10 cellular contexts compared by ENCODE assay signal in the genomic region with DNA sequence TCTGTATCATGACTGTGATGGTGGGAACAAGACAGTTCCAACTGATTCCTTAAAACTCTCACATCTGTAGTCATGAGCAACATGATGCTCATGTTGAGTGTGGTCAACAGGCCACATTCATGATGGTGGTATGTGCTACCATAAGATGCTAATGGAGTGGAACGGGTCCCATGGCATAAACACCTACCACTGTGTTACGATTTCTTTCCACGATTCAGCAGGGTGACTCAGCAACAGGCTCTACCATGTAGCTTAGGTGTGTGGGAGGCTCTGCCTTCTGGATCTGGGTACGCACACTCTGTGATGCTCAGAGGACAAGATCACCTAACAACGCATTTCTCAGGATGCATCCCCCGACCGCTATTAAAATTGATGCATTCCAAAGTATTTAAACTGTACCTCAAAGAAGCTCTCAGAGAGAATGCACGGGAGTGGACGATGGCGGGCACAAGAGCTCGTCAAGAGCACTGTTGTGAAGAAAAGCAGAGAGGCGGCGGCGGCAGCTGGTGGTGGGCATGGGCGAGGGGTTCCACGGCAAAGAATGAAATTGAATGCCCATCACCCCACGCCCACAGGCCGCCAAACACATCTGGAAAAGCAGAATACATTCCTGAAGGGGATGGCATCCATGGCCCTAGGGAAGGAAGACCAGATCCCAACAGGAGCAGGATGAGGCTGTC.
DNase-seq lines count a peak whose midpoint lies in the region; ATAC-seq and TF ChIP-seq lines count a peak whose summit lies in the region.
"Had no signal": no experiment of that assay in that cellular context is flagged by ENCODE, and none has a peak within 500 bp of the region (broad histone marks: within the 10 kb centered on the region; RNA-seq: fewer than 3 reads in every experiment).

No MANE protein-coding gene starts in this region.

- H3K36me3 Mint-ChIP-seq in CD8-positive, alpha-beta T cell = peaks cover 43% of the 10 kb centered on the region
- H3K36me3 Mint-ChIP-seq in chondrocyte (ENCODE audit: low read depth) = peaks cover 2% of the 10 kb centered on the region

- no peak overlapping the region for H3K4me3 ChIP-seq in CD8-positive, alpha-beta T cell (ENCODE audit: low read depth, low read length)
- H3K4me3 ChIP-seq in smooth muscle cell = no peak overlapping the region
- H3K4me3 ChIP-seq: skin epidermis had no signal

- CTCF ChIA-PET in CD8-positive, alpha-beta T cell (lab: Charles Lee) = interaction anchor here (1.0 to 1.1 kb wide), 2 partner anchors 19 to 24 kb away, joined by 3 read pairs; no protein-coding TSS in a partner anchor

- peaks cover 90% of the 10 kb centered on the region for H3K4me1 Mint-ChIP-seq in CD8-positive, alpha-beta T cell (ENCODE audit: low read depth)
- H3K4me1 Mint-ChIP-seq in chondrocyte (ENCODE audit: low read depth) = peaks cover 64% of the 10 kb centered on the region

- POLR2A ChIA-PET in CD8-positive, alpha-beta T cell (lab: Charles Lee) = no interaction called here

- peaks cover 78% of the 10 kb centered on the region for H3K4me1 ChIP-seq in CD8-positive, alpha-beta T cell (ENCODE audit: insufficient read depth, low read length)
- H3K4me1 ChIP-seq in smooth muscle cell (ENCODE audit: low read depth) = peaks cover 3% of the 10 kb centered on the region

- no peak for TF ChIP-seq CTCF in CD8-positive, alpha-beta T cell (IDR thresholded peaks at IDR 0.05)
- TF ChIP-seq CTCF in chondrocyte (IDR thresholded peaks at IDR 0.05) (no peak), smooth muscle cell (IDR thresholded peaks at IDR 0.05; ENCODE audit: borderline replicate concordance, insufficient read depth, poor library complexity, severe bottlenecking) (no peak)

- H3F3A ChIP-seq in smooth muscle cell (ENCODE audit: low read depth) = peaks cover 12% of the 10 kb centered on the region

- WGBS in smooth muscle cell (ENCODE audit: low lambda C conversion rate) = 80% methylated on average over 18 of the region's 18 CpGs

- H3K9me3 Mint-ChIP-seq in CD8-positive, alpha-beta T cell = no peaks in the 10 kb centered on the region
- no peaks in the 10 kb centered on the region for H3K9me3 Mint-ChIP-seq in chondrocyte (ENCODE audit: low read depth)

- H3K9ac ChIP-seq in smooth muscle cell (ENCODE audit: low read depth) = no peak overlapping the region

- no peak overlapping the region for H3K4me2 ChIP-seq in smooth muscle cell

- no peaks in the 10 kb centered on the region for H3K27me3 ChIP-seq in CD8-positive, alpha-beta T cell (ENCODE audit: insufficient read depth, low read length)
- no peaks in the 10 kb centered on the region for H3K27me3 ChIP-seq in smooth muscle cell (ENCODE audit: low read depth)

- no peak for DNase-seq in CD8-positive, alpha-beta T cell
- DNase-seq in SW480 (ENCODE audit: low spot score) (peak; percentile 16), chondrocyte (ENCODE audit: low spot score) (no peak), smooth muscle cell (lab: John Stamatoyannopoulos, UW; ENCODE audit: unreplicated experiment) (no peak), NCI-H146 (lab: John Stamatoyannopoulos, UW) (no peak), cerebellar cortex (ENCODE audit: low spot score) (no peak), 8988T (no peak)
- DNase-seq: NCI-H2171 had no signal

- H2AFZ ChIP-seq in smooth muscle cell (ENCODE audit: low read depth) = no peak overlapping the region

- no peak overlapping the region for H3K27ac ChIP-seq in CD8-positive, alpha-beta T cell (ENCODE audit: low read depth, low read length)
- peak overlapping the region; percentile 58 for H3K27ac ChIP-seq in smooth muscle cell (ENCODE audit: low read depth)
- H3K27ac ChIP-seq: skin epidermis had no signal

- H3K27me3 Mint-ChIP-seq in CD8-positive, alpha-beta T cell (ENCODE audit: low read depth) = no peaks in the 10 kb centered on the region
- no peaks in the 10 kb centered on the region for H3K27me3 Mint-ChIP-seq in chondrocyte (ENCODE audit: low read depth)

- intact Hi-C loops in CD8-positive, alpha-beta T cell (cut with DNase I, micrococcal nuclease) = loop anchor here in 1 of 2 experiments (5.0 kb wide), 1 partner anchor 39 kb away; no protein-coding TSS in a partner anchor

- no peaks in the 10 kb centered on the region for H3K9me3 ChIP-seq in CD8-positive, alpha-beta T cell (ENCODE audit: low read length)
- H3K9me3 ChIP-seq in smooth muscle cell (replicated peaks; ENCODE audit: low read depth) = no peaks in the 10 kb centered on the region

- H4K20me1 ChIP-seq in smooth muscle cell (ENCODE audit: low read depth) = peaks cover 100% of the 10 kb centered on the region

- peaks cover 5% of the 10 kb centered on the region for H3K36me3 ChIP-seq in CD8-positive, alpha-beta T cell (ENCODE audit: insufficient read depth, low read length)
- no peaks in the 10 kb centered on the region for H3K36me3 ChIP-seq in smooth muscle cell (ENCODE audit: low read depth)

- peak; percentile 35 for ATAC-seq in CD8-positive, alpha-beta T cell
- ATAC-seq in HG03039 (IDR thresholded peaks at IDR 0.05; ENCODE audit: unreplicated experiment) = no peak

- peaks cover 100% of the 10 kb centered on the region for H3K79me2 ChIP-seq in smooth muscle cell (ENCODE audit: low read depth)

- H3K27ac Mint-ChIP-seq in CD8-positive, alpha-beta T cell = no peak overlapping the region
- H3K27ac Mint-ChIP-seq in chondrocyte (ENCODE audit: unreplicated experiment) = peak overlapping the region; percentile 63

- H3K4me3 Mint-ChIP-seq in CD8-positive, alpha-beta T cell = no peak overlapping the region
- no peak overlapping the region for H3K4me3 Mint-ChIP-seq in chondrocyte (ENCODE audit: unreplicated experiment)
